Comparison of ENCODE assay signal across 11 cellular contexts in the genomic region with DNA sequence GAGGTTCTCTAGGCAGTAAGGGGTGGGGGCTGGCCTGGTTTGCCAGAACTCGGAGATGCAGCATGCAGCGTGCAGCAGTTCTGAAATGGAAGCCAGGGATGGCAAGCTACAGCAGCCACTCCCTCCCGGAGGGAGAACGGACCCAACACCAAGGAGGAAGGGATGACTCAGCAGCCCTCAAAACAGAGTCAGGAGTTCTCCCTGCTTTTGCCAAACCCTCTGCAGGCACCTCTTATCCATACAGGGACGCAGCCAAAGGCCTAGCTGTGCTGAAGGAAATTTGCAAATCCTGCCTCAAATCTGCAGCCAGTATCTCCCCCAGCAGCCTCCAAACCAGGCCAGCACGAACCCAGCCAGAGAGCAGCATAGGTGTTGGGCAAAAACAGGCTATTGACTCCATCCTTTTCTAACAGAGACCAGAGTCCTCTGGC. TPM values are rescaled to one million over a fixed set of nuclear protein-coding genes. Genes with fewer than 3 reads are reported as not detected.
A peak's percentile ranks its signal among the peaks of the same experiment; 100 is the strongest.
DNase-seq lines count a peak whose midpoint lies in the region; ATAC-seq and TF ChIP-seq lines count a peak whose summit lies in the region.
"Had no signal": no experiment of that assay in that cellular context is flagged by ENCODE, and none has a peak within 500 bp of the region (broad histone marks: within the 10 kb centered on the region; RNA-seq: fewer than 3 reads in every experiment).

No MANE protein-coding gene starts in this region.

- peak overlapping the region; percentile 96 for H3K27ac ChIP-seq in SJSA1
- H3K27ac ChIP-seq in OCI-LY7 (ENCODE audit: low read depth, low read length, poor library complexity, severe bottlenecking), result no peak overlapping the region

- BruUV-seq in OCI-LY7 (replicated peaks; lab: Mats Ljungman, UMichigan), result no TSS peak

- H3K79me2 ChIP-seq in OCI-LY7 (ENCODE audit: insufficient read depth, low read depth, low read length), result no peaks in the 10 kb centered on the region

- no peaks in the 10 kb centered on the region for H4K20me1 ChIP-seq in OCI-LY7 (ENCODE audit: insufficient read depth, low read length)

- H3K9me2 ChIP-seq in OCI-LY7 (ENCODE audit: insufficient read depth, low read length), result no peaks in the 10 kb centered on the region

- H3K27me3 ChIP-seq in SJSA1 (replicated peaks), result no peaks in the 10 kb centered on the region

- intact Hi-C loops in OCI-LY7 (cut with micrococcal nuclease; ENCODE audit: unreplicated experiment), result no loop called here

- H3K4me2 ChIP-seq in OCI-LY7 (ENCODE audit: low read length), result no peak overlapping the region

- CTCF ChIA-PET in OCI-LY7 (lab: Charles Lee; ENCODE audit: unreplicated experiment), result no interaction called here

- no peak overlapping the region for H3K4me3 ChIP-seq in SJSA1
- no peak overlapping the region for H3K4me3 ChIP-seq in OCI-LY7 (ENCODE audit: low read depth, low read length, poor library complexity, severe bottlenecking)

- H3K4me1 ChIP-seq in SJSA1 (replicated peaks) (peaks cover 48% of the 10 kb centered on the region), OCI-LY7 (ENCODE audit: insufficient read depth, low read length, poor library complexity, severe bottlenecking) (no peaks in the 10 kb centered on the region)

- ATAC-seq in omental fat pad (ENCODE audit: low FRiP score) (peak; percentile 83), GM21515 (IDR thresholded peaks at IDR 0.05; ENCODE audit: unreplicated experiment) (no peak)

- no peaks in the 10 kb centered on the region for H3K9me3 ChIP-seq in SJSA1 (replicated peaks)
- H3K9me3 ChIP-seq in OCI-LY7 (ENCODE audit: low read length), result no peaks in the 10 kb centered on the region

- DNase-seq in AG08396 (ENCODE audit: low spot score) (peak; percentile 79), SJSA1 (ENCODE audit: low read depth in 1 of 2, low spot score in 2 of 2) (peak; percentile 76), fibroblast of the conjunctiva (ENCODE audit: low read depth) (peak; percentile 90), omental fat pad (ENCODE audit: low spot score) (peak; percentile 38), OCI-LY7 (ENCODE audit: low spot score) (no peak), GM20000 (ENCODE audit: low spot score) (no peak)
- no peak for DNase-seq in stimulated activated CD8-positive, alpha-beta memory T cell treated with anti-CD3 and anti-CD28 coated beads, Interleukin-4, amount 100 ng/mL, for 48 hours
- DNase-seq: activated B cell treated with CpG ODN at 0.5 μM for 24 hours, DMS79 treated with DMSO at 0.1 percent for 48 hours had no signal

- POLR2A ChIA-PET in OCI-LY7 (lab: Charles Lee), result no interaction called here

- no peaks in the 10 kb centered on the region for H3K36me3 ChIP-seq in SJSA1
- H3K36me3 ChIP-seq in OCI-LY7 (ENCODE audit: insufficient read depth, low read length), result no peaks in the 10 kb centered on the region

- TF ChIP-seq CTCF in omental fat pad (IDR thresholded peaks at IDR 0.05), result no peak
- TF ChIP-seq CTCF in OCI-LY7 (conservative IDR thresholded peaks at IDR 0.05; ENCODE audit: low read length), result no peak
- no peak for TF ChIP-seq CTCF in GM20000 (IDR thresholded peaks at IDR 0.05; ENCODE audit: extremely low read depth, missing control alignments)

- H2AFZ ChIP-seq in OCI-LY7 (ENCODE audit: low read length), result no peak overlapping the region

RNA-seq across cellular contexts. Expression of a gene that starts 10.2 kb away (rescaled TPM):
- 0.13 and 0.95 TPM in 2 replicates for total RNA-seq in SJSA1 (2014; rRNA removed; shearing (Covaris generic))
- total RNA-seq in omental fat pad (100 to 1,000 TPM; 111 to 209 (median 125) TPM), OCI-LY7 (2022) (not detected in 2 replicates)
- not detected in 2 replicates for total RNA-seq in OCI-LY7 (2014; rRNA removed; shearing (Covaris generic))
- total RNA-seq: activated B cell treated with CpG ODN at 0.5 μM for 24 hours had no signal

RNA-seq across cellular contexts. Expression of a gene that starts 20.8 kb away (rescaled TPM):
- 0.42 TPM in 1 of 2 replicates, not detected in the other for total RNA-seq in SJSA1 (2014; rRNA removed; shearing (Covaris generic))
- 1 to 10 TPM in 1 of 4 donors, under 1 TPM in 3; 0.24 to 4.3 (median 0.48) TPM for total RNA-seq in omental fat pad
- not detected in 2 replicates for total RNA-seq in OCI-LY7 (2014; rRNA removed; shearing (Covaris generic))
- total RNA-seq in OCI-LY7 (2022), result not detected in 2 replicates
- total RNA-seq: activated B cell treated with CpG ODN at 0.5 μM for 24 hours had no signal

RNA-seq across cellular contexts. Expression of a gene that starts 40.7 kb away (rescaled TPM):
- not detected in 2 replicates for total RNA-seq in SJSA1 (2014; rRNA removed; shearing (Covaris generic))
- not detected for total RNA-seq in omental fat pad
- not detected in 2 replicates for total RNA-seq in OCI-LY7 (2014; rRNA removed; shearing (Covaris generic))
- not detected in 2 replicates for total RNA-seq in OCI-LY7 (2022)
- total RNA-seq: activated B cell treated with CpG ODN at 0.5 μM for 24 hours, subcutaneous adipose tissue had no signal

Comparison
In these comparisons a context has a peak if more than half of its experiments do, and no peak if none do; other contexts are left out.
1. DNase-seq: peak in AG08396 (single experiment), SJSA1 (2 of 2), fibroblast of the conjunctiva (single experiment) and omental fat pad (single experiment); none in OCI-LY7 (single experiment), GM20000 (single experiment) and stimulated activated CD8-positive, alpha-beta memory T cell treated with anti-CD3 and anti-CD28 coated beads, Interleukin-4, amount 100 ng/mL, for 48 hours (single experiment).
2. RNA of a gene that starts 10.2 kb away (total RNA-seq): 111 to 209 TPM in omental fat pad; 0.13 to 0.95 TPM in SJSA1 and not detected in OCI-LY7; every median in the first group is over 10 times any median in the second.